14 cellular contexts compared by ENCODE assay signal in the genomic region with DNA sequence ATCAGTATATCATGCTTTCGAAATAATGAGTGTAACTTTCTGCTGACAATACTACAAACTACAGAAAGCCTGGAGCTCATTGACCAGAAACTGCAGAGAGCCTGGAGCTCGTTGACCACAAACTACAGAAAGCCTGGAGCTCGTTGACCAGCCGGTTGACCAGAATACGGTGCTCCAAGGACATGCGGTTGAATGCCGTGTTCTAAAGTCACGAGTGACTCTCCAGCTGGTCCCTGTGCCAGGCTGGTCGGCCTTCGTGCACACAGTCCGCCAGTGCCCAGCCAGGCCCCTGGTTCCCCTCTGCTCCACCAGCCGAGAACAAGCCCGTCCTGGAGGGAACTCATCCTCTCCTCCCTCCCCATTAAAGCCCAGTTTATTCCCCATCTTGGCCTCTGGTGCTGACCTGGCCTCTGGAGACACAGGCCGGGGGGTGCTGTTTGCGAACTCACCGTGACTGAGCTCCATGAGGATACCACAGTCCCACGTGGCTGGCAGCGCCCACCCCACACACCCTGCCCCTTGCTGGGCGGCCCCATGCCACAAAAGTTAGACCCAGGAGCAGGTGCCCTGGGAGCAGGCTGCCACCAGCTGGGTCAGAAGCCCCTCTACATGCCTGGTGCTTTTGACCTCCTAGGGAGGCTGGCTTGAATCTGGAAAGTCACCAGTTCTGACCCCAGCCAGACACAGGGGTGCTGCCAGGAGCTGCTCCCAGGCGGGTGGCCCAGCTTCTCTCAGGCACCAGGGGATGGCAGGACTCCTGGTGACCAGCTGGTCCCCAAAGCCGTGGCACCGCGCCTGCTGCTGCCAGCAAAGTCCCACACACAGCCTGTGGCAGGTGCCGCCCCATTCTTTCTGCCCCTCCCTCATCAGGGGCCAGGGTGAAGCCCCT. TPM values are rescaled to one million over a fixed set of nuclear protein-coding genes. Genes with fewer than 3 reads are reported as not detected.
DNase-seq lines count a peak whose midpoint lies in the region; ATAC-seq and TF ChIP-seq lines count a peak whose summit lies in the region.
"Had no signal": no experiment of that assay in that cellular context is flagged by ENCODE, and none has a peak within 500 bp of the region (broad histone marks: within the 10 kb centered on the region; RNA-seq: fewer than 3 reads in every experiment).

No MANE protein-coding gene starts in this region.

- H3K27me3 Mint-ChIP-seq in activated naive CD4-positive, alpha-beta T cell treated with anti-CD3 and anti-CD28 coated beads, Interleukin-2, amount 10 ng/mL, durations not matched to agents 7 days and 5 days, result no peaks in the 10 kb centered on the region
- no peaks in the 10 kb centered on the region for H3K27me3 Mint-ChIP-seq in activated naive CD4-positive, alpha-beta T cell treated with anti-CD3 and anti-CD28 coated beads for 36 hours (ENCODE audit: low read depth)
- H3K27me3 Mint-ChIP-seq in CD4-positive, alpha-beta T cell, result no peaks in the 10 kb centered on the region
- no peaks in the 10 kb centered on the region for H3K27me3 Mint-ChIP-seq in CD4-positive, alpha-beta memory T cell
- H3K27me3 Mint-ChIP-seq: T-cell had no signal

- no peak for DNase-seq in activated naive CD4-positive, alpha-beta T cell treated with anti-CD3 and anti-CD28 coated beads, Interleukin-2, amount 10 ng/mL, durations not matched to agents 7 days and 5 days
- DNase-seq in activated naive CD4-positive, alpha-beta T cell treated with anti-CD3 and anti-CD28 coated beads for 36 hours, result no peak
- DNase-seq in amniotic epithelial cell (ENCODE audit: low read depth) (peak; percentile 29), left lobe of liver (ENCODE audit: low spot score) (no peak)
- no peak for DNase-seq in CD4-positive, alpha-beta T cell
- no peak for DNase-seq in CD4-positive, alpha-beta memory T cell
- DNase-seq in stimulated activated CD8-positive, alpha-beta memory T cell treated with anti-CD3 and anti-CD28 coated beads, Interleukin-4, amount 100 ng/mL, for 48 hours, result no peak
- DNase-seq: activated CD4-positive, alpha-beta T cell treated with anti-CD3 and anti-CD28 coated beads for 48 hours; natural killer cell; NCI-H187 treated with DMSO at 0.1 percent for 48 hours; T-cell had no signal

- H3K27ac Mint-ChIP-seq in activated naive CD4-positive, alpha-beta T cell treated with anti-CD3 and anti-CD28 coated beads, Interleukin-2, amount 10 ng/mL, durations not matched to agents 7 days and 5 days, result peak overlapping the region; percentile 30
- no peak overlapping the region for H3K27ac Mint-ChIP-seq in activated naive CD4-positive, alpha-beta T cell treated with anti-CD3 and anti-CD28 coated beads for 36 hours
- H3K27ac Mint-ChIP-seq in CD4-positive, alpha-beta T cell, result no peak overlapping the region
- peak overlapping the region in 3 of 7 donors; percentile 3 to 46 (median 41) for H3K27ac Mint-ChIP-seq in CD4-positive, alpha-beta memory T cell
- H3K27ac Mint-ChIP-seq: natural killer cell had no signal

- ATAC-seq in left lobe of liver, result peak; percentile 7
- ATAC-seq in CD4-positive, alpha-beta T cell (ENCODE audit: poor library complexity), result no peak

- H3K36me3 ChIP-seq in thymus (ENCODE audit: control insufficient read depth, insufficient read depth), result peaks cover 18% of the 10 kb centered on the region
- no peaks in the 10 kb centered on the region for H3K36me3 ChIP-seq in CD4-positive, alpha-beta memory T cell (ENCODE audit: insufficient read depth, low read length)

- H3K4me3 Mint-ChIP-seq in activated naive CD4-positive, alpha-beta T cell treated with anti-CD3 and anti-CD28 coated beads, Interleukin-2, amount 10 ng/mL, durations not matched to agents 7 days and 5 days, result no peak overlapping the region
- H3K4me3 Mint-ChIP-seq in activated naive CD4-positive, alpha-beta T cell treated with anti-CD3 and anti-CD28 coated beads for 36 hours, result no peak overlapping the region
- no peak overlapping the region for H3K4me3 Mint-ChIP-seq in CD4-positive, alpha-beta T cell
- H3K4me3 Mint-ChIP-seq in CD4-positive, alpha-beta memory T cell, result no peak overlapping the region
- H3K4me3 Mint-ChIP-seq: natural killer cell, T-cell had no signal

- TF ChIP-seq CTCF in CD4-positive, alpha-beta T cell (IDR thresholded peaks at IDR 0.05), result no peak

- no peaks in the 10 kb centered on the region for H3K27me3 ChIP-seq in thymus (ENCODE audit: control insufficient read depth, insufficient read depth)
- no peaks in the 10 kb centered on the region for H3K27me3 ChIP-seq in CD4-positive, alpha-beta T cell (ENCODE audit: control insufficient read depth, insufficient read depth, low read length)
- H3K27me3 ChIP-seq in CD4-positive, alpha-beta memory T cell (ENCODE audit: insufficient read depth, low read length), result no peaks in the 10 kb centered on the region

- no peaks in the 10 kb centered on the region for H3K4me1 Mint-ChIP-seq in activated naive CD4-positive, alpha-beta T cell treated with anti-CD3 and anti-CD28 coated beads, Interleukin-2, amount 10 ng/mL, durations not matched to agents 7 days and 5 days
- no peaks in the 10 kb centered on the region for H3K4me1 Mint-ChIP-seq in activated naive CD4-positive, alpha-beta T cell treated with anti-CD3 and anti-CD28 coated beads for 36 hours (ENCODE audit: low read depth)
- peaks cover 4% of the 10 kb centered on the region for H3K4me1 Mint-ChIP-seq in CD4-positive, alpha-beta T cell (ENCODE audit: low read depth)
- peaks cover 0 to 20% (median 2%) of the 10 kb centered on the region in 4 donors for H3K4me1 Mint-ChIP-seq in CD4-positive, alpha-beta memory T cell
- H3K4me1 Mint-ChIP-seq: natural killer cell had no signal

- H3K9me3 ChIP-seq in thymus (ENCODE audit: control insufficient read depth), result no peaks in the 10 kb centered on the region
- H3K9me3 ChIP-seq in CD4-positive, alpha-beta T cell (ENCODE audit: control insufficient read depth, low read length), result no peaks in the 10 kb centered on the region
- H3K9me3 ChIP-seq in CD4-positive, alpha-beta memory T cell (ENCODE audit: control insufficient read depth in 1 of 2, low read length in 2 of 2), result no peaks in the 10 kb centered on the region

- CTCF ChIA-PET in activated naive CD4-positive, alpha-beta T cell treated with anti-CD3 and anti-CD28 coated beads, Interleukin-2, amount 10 ng/mL, durations not matched to agents 7 days and 5 days (lab: Charles Lee), result no interaction called here
- CTCF ChIA-PET in activated naive CD4-positive, alpha-beta T cell treated with anti-CD3 and anti-CD28 coated beads for 36 hours (lab: Charles Lee), result interaction anchor here (0.7 to 2.5 kb wide), 4 partner anchors 11 to 1782 kb away, joined by 3 to 7 read pairs (median 3); no protein-coding TSS in a partner anchor
- CTCF ChIA-PET in CD4-positive, alpha-beta T cell (lab: Charles Lee), result no interaction called here
- CTCF ChIA-PET in CD4-positive, alpha-beta memory T cell (lab: Charles Lee; ENCODE audit: partially characterized antibody), result no interaction called here

- POLR2A ChIA-PET in CD4-positive, alpha-beta T cell (lab: Charles Lee), result no interaction called here
- POLR2A ChIA-PET in CD4-positive, alpha-beta memory T cell (lab: Charles Lee; ENCODE audit: partially characterized antibody), result interaction anchor here (1.1 to 1.6 kb wide), 4 partner anchors 18 to 62 kb away, joined by 3 to 7 read pairs (median 4); a partner anchor contains a TSS

- H3K4me3 ChIP-seq in thymus (ENCODE audit: low read length), result no peak overlapping the region
- H3K4me3 ChIP-seq in CD4-positive, alpha-beta memory T cell (ENCODE audit: low read length in 2 of 2), result no peak overlapping the region

- peaks cover 12% of the 10 kb centered on the region for H3K4me1 ChIP-seq in thymus (ENCODE audit: control insufficient read depth, insufficient read depth, low read length)
- H3K4me1 ChIP-seq in CD4-positive, alpha-beta memory T cell (ENCODE audit: insufficient read depth, low read length), result no peaks in the 10 kb centered on the region

- H3K27ac ChIP-seq in thymus (ENCODE audit: low read depth), result peak overlapping the region; percentile 3
- H3K27ac ChIP-seq in CD4-positive, alpha-beta T cell (ENCODE audit: low read depth, low read length), result no peak overlapping the region
- no peak overlapping the region for H3K27ac ChIP-seq in CD4-positive, alpha-beta memory T cell (ENCODE audit: low read depth, low read length)

- peaks cover 17% of the 10 kb centered on the region for H3K9me3 Mint-ChIP-seq in activated naive CD4-positive, alpha-beta T cell treated with anti-CD3 and anti-CD28 coated beads, Interleukin-2, amount 10 ng/mL, durations not matched to agents 7 days and 5 days
- peaks cover 7% of the 10 kb centered on the region for H3K9me3 Mint-ChIP-seq in activated naive CD4-positive, alpha-beta T cell treated with anti-CD3 and anti-CD28 coated beads for 36 hours
- no peaks in the 10 kb centered on the region for H3K9me3 Mint-ChIP-seq in CD4-positive, alpha-beta T cell
- H3K9me3 Mint-ChIP-seq in CD4-positive, alpha-beta memory T cell, result peaks cover 0 to 1% (median 0%) of the 10 kb centered on the region in 8 donors
- H3K9me3 Mint-ChIP-seq: natural killer cell, T-cell had no signal

- H3K36me3 Mint-ChIP-seq in activated naive CD4-positive, alpha-beta T cell treated with anti-CD3 and anti-CD28 coated beads, Interleukin-2, amount 10 ng/mL, durations not matched to agents 7 days and 5 days, result peaks cover 11% of the 10 kb centered on the region
- H3K36me3 Mint-ChIP-seq in activated naive CD4-positive, alpha-beta T cell treated with anti-CD3 and anti-CD28 coated beads for 36 hours (ENCODE audit: low read depth), result peaks cover 6% of the 10 kb centered on the region
- peaks cover 10% of the 10 kb centered on the region for H3K36me3 Mint-ChIP-seq in CD4-positive, alpha-beta T cell (ENCODE audit: low read depth)
- peaks cover 4 to 7% of the 10 kb centered on the region in 2 donors for H3K36me3 Mint-ChIP-seq in CD4-positive, alpha-beta memory T cell
- H3K36me3 Mint-ChIP-seq: natural killer cell had no signal

- WGBS in thymus, result 73% methylated on average over 24 of the region's 24 CpGs

- intact Hi-C loops in activated naive CD4-positive, alpha-beta T cell treated with anti-CD3 and anti-CD28 coated beads for 36 hours (cut with micrococcal nuclease), result no loop called here
- intact Hi-C loops in CD4-positive, alpha-beta T cell (cut with DNase I, micrococcal nuclease), result loop anchor here in 1 of 2 experiments (5.0 kb wide), 1 partner anchor 79 kb away; no protein-coding TSS in a partner anchor
- intact Hi-C loops in CD4-positive, alpha-beta memory T cell (cut with micrococcal nuclease), result no loop called here

RNA-seq across cellular contexts. Expression of a gene that starts 15.5 kb away (rescaled TPM):
- total RNA-seq in activated naive CD4-positive, alpha-beta T cell treated with anti-CD3 and anti-CD28 coated beads for 36 hours, result not detected
- total RNA-seq in left lobe of liver, result 4.3 TPM
- 0.23 TPM for polyA plus RNA-seq in thymus
- not detected for total RNA-seq in CD4-positive, alpha-beta T cell
- total RNA-seq in CD4-positive, alpha-beta memory T cell, result not detected
- polyA plus RNA-seq in CD4-positive, alpha-beta memory T cell, result not detected
- total RNA-seq: esophagus mucosa had no signal

RNA-seq across cellular contexts. Expression of a gene that starts 44.2 kb away (rescaled TPM):
- under 1 TPM; 0.31 to 0.64 TPM for total RNA-seq in activated naive CD4-positive, alpha-beta T cell treated with anti-CD3 and anti-CD28 coated beads for 36 hours
- total RNA-seq in left lobe of liver, result 0.30 TPM
- polyA plus RNA-seq in thymus, result 0.94 TPM
- 1 to 10 TPM; 2.1 to 2.9 TPM for total RNA-seq in CD4-positive, alpha-beta T cell
- total RNA-seq in CD4-positive, alpha-beta memory T cell, result under 1 TPM in 1 of 2 experiments, not detected in 1; 0.44 TPM
- polyA plus RNA-seq in CD4-positive, alpha-beta memory T cell, result under 1 TPM; 0.32 to 0.48 TPM
- total RNA-seq: esophagus mucosa, skeletal muscle tissue had no signal
